In genomic region chr6:79708094-79708791, GRCh38 we compare ENCODE assay signal across 27 cellular contexts.
"Had no signal": no experiment of that assay in that cellular context is flagged by ENCODE, and none has a peak within 500 bp of the region (broad histone marks: within the 10 kb centered on the region; RNA-seq: fewer than 3 reads in every experiment).

No MANE protein-coding gene starts in this region.

- ATAC-seq: activated CD8-positive, alpha-beta T cell treated with anti-CD3 and anti-CD28 coated beads for 36 hours; activated T-cell treated with anti-CD3 and anti-CD28 coated beads, Interleukin-2, amount 50 U/mL, for 4 hours; activated T-helper 17 cell treated with anti-CD3 and anti-CD28 coated beads, Interleukin-2, amount 50 U/mL, for 72 hours; esophagus mucosa; heart left ventricle had no signal

- H3K27ac ChIP-seq: brain microvascular endothelial cell, coronary artery, heart left ventricle had no signal

- H3K4me3 ChIP-seq: coronary artery, dorsolateral prefrontal cortex, heart left ventricle had no signal

- H3K9me3 ChIP-seq: heart left ventricle had no signal

- H3K27me3 ChIP-seq: brain microvascular endothelial cell, dorsolateral prefrontal cortex, heart left ventricle had no signal

- H3K36me3 ChIP-seq: brain microvascular endothelial cell, heart left ventricle had no signal

- FAIRE-seq: astrocyte, bronchial epithelial cell, frontal cortex had no signal

- DNase-seq: activated CD4-positive, alpha-beta T cell treated with anti-CD3 and anti-CD28 coated beads for 1 hour; activated CD4-positive, alpha-beta T cell treated with anti-CD3 and anti-CD28 coated beads for 4 hours; activated CD4-positive, alpha-beta T cell treated with anti-CD3 and anti-CD28 coated beads, Interleukin-2, amount 10 ng/mL, durations not matched to agents 7 days and 5 days; activated CD4-positive, alpha-beta T cell treated with anti-CD3 and anti-CD28 coated beads, Interleukin-2, amount 50 U/mL, for 48 hours; activated CD8-positive, alpha-beta memory T cell treated with anti-CD3 and anti-CD28 coated beads for 24 hours; activated CD8-positive, alpha-beta T cell treated with anti-CD3 and anti-CD28 coated beads for 36 hours; activated effector memory CD4-positive, alpha-beta T cell treated with Interleukin-2 at 50 U/mL for 16 hours; activated gamma-delta T cell treated with Interleukin-2 at 50 U/mL for 16 hours; activated naive CD4-positive, alpha-beta T cell treated with anti-CD3 and anti-CD28 coated beads, Interleukin-2, amount 50 U/mL, for 16 hours; activated naive CD4-positive, alpha-beta T cell treated with Interleukin-2 at 50 U/mL for 16 hours; activated T-cell treated with anti-CD3 and anti-CD28 coated beads, Interleukin-2, amount 50 U/mL, for 4 hours; amniotic stem cell; anterior cingulate cortex; brain microvascular endothelial cell; dorsolateral prefrontal cortex; effector memory CD4-positive, alpha-beta T cell; endodermal cell; foreskin fibroblast; glutamatergic neuron; heart left ventricle; T-helper 2 cell had no signal
